ENCODE assay signal across 20 cellular contexts in the genomic region with DNA sequence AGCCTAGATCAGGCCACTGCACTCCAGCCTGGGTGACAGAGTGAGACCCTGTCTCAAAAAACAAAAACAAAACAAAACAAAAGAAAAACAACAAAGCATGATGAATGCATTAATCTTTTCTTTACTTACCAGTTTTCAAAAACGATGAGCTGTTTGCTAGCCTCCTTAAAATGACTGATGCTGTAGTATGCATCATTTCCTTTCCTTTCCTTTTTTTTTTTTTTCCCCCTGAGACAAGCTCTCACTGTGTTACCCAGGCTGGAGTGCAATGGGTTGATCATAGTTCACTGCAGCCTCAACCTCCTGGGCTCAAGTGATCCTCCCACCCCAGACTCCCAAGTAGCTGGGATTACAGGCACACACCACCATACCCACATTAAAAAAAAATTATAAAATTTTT.
"Had no signal": no experiment of that assay in that cellular context is flagged by ENCODE, and none has a peak within 500 bp of the region (broad histone marks: within the 10 kb centered on the region; RNA-seq: fewer than 3 reads in every experiment).

No MANE protein-coding gene starts in this region.

- H3K4me1 ChIP-seq: breast epithelium, upper lobe of left lung had no signal

- DNase-seq: activated CD4-positive, alpha-beta T cell treated with anti-CD3 and anti-CD28 coated beads, Interleukin-2, amount 50 U/mL, for 1 hour; activated CD4-positive, CD25-positive, alpha-beta regulatory T cell treated with anti-CD3 and anti-CD28 coated beads, Interleukin-2, amount 50 U/mL, for 72 hours; activated gamma-delta T cell treated with Interleukin-2 at 50 U/mL for 16 hours; activated naive CD8-positive, alpha-beta T cell treated with anti-CD3 and anti-CD28 coated beads for 36 hours; activated T-cell treated with anti-CD3 and anti-CD28 coated beads, Interleukin-2, amount 50 U/mL, for 1 hour; cerebellar nuclear complex; kidney glomerular epithelial cell; mucosa of descending colon; naive B cell; occipital lobe; stimulated activated CD4-positive, alpha-beta T cell treated with anti-CD3 and anti-CD28 coated beads, Interleukin-15, amount 100 ng/mL, for 24 hours; stimulated activated naive B cell treated with anti-CD40 and anti-IgM and Interleukin-4, amounts not matched to agents 10 μg/mL and 1 μg/mL and 100 μg/mL, for 72 hours; T-cell; upper lobe of left lung; WERI-Rb-1 had no signal

- H3K9me3 ChIP-seq: breast epithelium, upper lobe of left lung had no signal

- H3K27me3 ChIP-seq: breast epithelium, hepatocyte, upper lobe of left lung had no signal

- H3K36me3 ChIP-seq: breast epithelium, upper lobe of left lung, WERI-Rb-1 had no signal

- H3K27ac ChIP-seq: breast epithelium, coronary artery, hepatocyte, upper lobe of left lung, WERI-Rb-1 had no signal

- H3K4me3 ChIP-seq: breast epithelium, coronary artery, hepatocyte, mucosa of descending colon, smooth muscle cell, upper lobe of left lung had no signal

- ATAC-seq: mucosa of descending colon; SK-N-SH treated with all-trans-retinoic acid at 6 μM for 48 hours; stimulated activated naive B cell treated with anti-CD40 and anti-IgM and Interleukin-4, amounts not matched to agents 10 μg/mL and 1 μg/mL and 100 μg/mL, for 72 hours; T-cell had no signal
